8 cellular contexts compared by ENCODE assay signal in the genomic region with DNA sequence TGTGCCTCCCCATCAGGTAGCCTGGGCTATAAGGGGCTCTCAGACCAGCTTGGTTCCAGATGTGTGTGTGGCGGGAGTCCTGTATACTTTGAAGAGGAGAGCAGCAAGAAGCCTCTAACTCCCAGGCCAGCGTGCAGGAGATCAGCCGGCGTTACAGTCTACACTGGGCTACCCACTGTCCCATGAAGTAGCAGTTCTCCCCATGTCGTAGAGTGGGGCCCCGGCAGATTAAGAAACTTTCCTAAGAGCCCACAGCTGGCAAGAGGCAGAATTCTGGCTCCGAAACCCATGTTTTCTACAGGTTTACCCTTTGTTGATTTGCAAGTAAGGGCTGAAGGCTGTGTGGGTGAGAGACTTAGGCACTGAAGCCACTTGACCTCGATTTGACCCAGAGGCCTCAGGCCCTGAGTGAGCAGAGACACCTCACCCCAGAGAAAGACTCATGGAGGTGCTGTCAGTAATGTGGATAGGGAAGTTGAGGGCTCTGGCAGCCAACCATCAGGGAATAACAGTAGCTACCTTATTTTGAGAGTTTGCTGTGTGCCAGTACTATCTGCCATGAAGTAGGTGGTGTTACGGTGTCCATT. TPM values are rescaled to one million over a fixed set of nuclear protein-coding genes. Genes with fewer than 3 reads are reported as not detected.
DNase-seq lines count a peak whose midpoint lies in the region; TF ChIP-seq lines count a peak whose summit lies in the region.

No MANE protein-coding gene starts in this region.

- peak overlapping the region; percentile 87 for H3K4me2 ChIP-seq in neural progenitor cell

- H3K9me3 Mint-ChIP-seq in activated CD4-positive, alpha-beta T cell treated with anti-CD3 and anti-CD28 coated beads, Interleukin-2, amount 10 ng/mL, durations not matched to agents 7 days and 5 days = no peaks in the 10 kb centered on the region
- no peaks in the 10 kb centered on the region for H3K9me3 Mint-ChIP-seq in neural progenitor cell

- peak overlapping the region in 57 of 59 donors; percentile 1 to 94 (median 79) for H3K27ac ChIP-seq in dorsolateral prefrontal cortex
- no peak overlapping the region for H3K27ac ChIP-seq in neural progenitor cell

- H3K9me3 ChIP-seq in neural progenitor cell (ENCODE audit: low read depth) = no peaks in the 10 kb centered on the region

- H3K4me3 Mint-ChIP-seq in activated CD4-positive, alpha-beta T cell treated with anti-CD3 and anti-CD28 coated beads, Interleukin-2, amount 10 ng/mL, durations not matched to agents 7 days and 5 days = peak overlapping the region; percentile 90
- H3K4me3 Mint-ChIP-seq in neural progenitor cell = peak overlapping the region; percentile 87

- no peak overlapping the region for H3K9ac ChIP-seq in neural progenitor cell

- H3K36me3 ChIP-seq in neural progenitor cell = no peaks in the 10 kb centered on the region

- peaks cover 14% of the 10 kb centered on the region for H3F3A ChIP-seq in neural progenitor cell (ENCODE audit: low read depth)

- H3K4me3 ChIP-seq in dorsolateral prefrontal cortex (peak overlapping the region; percentile 57 to 92 (median 82)), neural progenitor cell (peak overlapping the region; percentile 75)

- H3K27ac Mint-ChIP-seq in activated CD4-positive, alpha-beta T cell treated with anti-CD3 and anti-CD28 coated beads, Interleukin-2, amount 10 ng/mL, durations not matched to agents 7 days and 5 days = peak overlapping the region; percentile 99
- H3K27ac Mint-ChIP-seq in neural progenitor cell = no peak overlapping the region

- peaks cover 7% of the 10 kb centered on the region for H4K20me1 ChIP-seq in neural progenitor cell (ENCODE audit: low read depth)

- peaks cover 7% of the 10 kb centered on the region for H3K79me2 ChIP-seq in neural progenitor cell (ENCODE audit: low read depth)

- intact Hi-C loops in dorsolateral prefrontal cortex (cut with DNase I) (loop anchor here (2.0 to 5.0 kb wide), 4 partner anchors 35 to 94 kb away; partner anchors contain the start of genes BAG1 (in 1 of the 2) and SMU1 (in 1 of the 2)), head of caudate nucleus (cut with DNase I) (loop anchor here (5.0 kb wide), 1 partner anchor 91 kb away; the partner anchor contains the start of gene SMU1)

- peaks cover 9% of the 10 kb centered on the region for H3K4me1 ChIP-seq in neural progenitor cell

- DNase-seq in activated CD4-positive, alpha-beta T cell treated with anti-CD3 and anti-CD28 coated beads, Interleukin-2, amount 10 ng/mL, durations not matched to agents 7 days and 5 days = peak; percentile 26
- DNase-seq in activated CD4-positive, alpha-beta T cell treated with anti-CD3 and anti-CD28 coated beads for 48 hours = no peak
- DNase-seq in OCI-M1 (lab: John Stamatoyannopoulos, UW) (peak; percentile 69), dorsolateral prefrontal cortex (no peak), neural progenitor cell (ENCODE audit: low spot score) (no peak), activated gamma-delta T cell treated with Interleukin-2 at 50 U/mL for 16 hours (no peak), head of caudate nucleus (no peak), nucleus accumbens (lab: John Stamatoyannopoulos, UW) (no peak)

- no peaks in the 10 kb centered on the region for H3K27me3 Mint-ChIP-seq in activated CD4-positive, alpha-beta T cell treated with anti-CD3 and anti-CD28 coated beads, Interleukin-2, amount 10 ng/mL, durations not matched to agents 7 days and 5 days
- peaks cover 13% of the 10 kb centered on the region for H3K27me3 Mint-ChIP-seq in neural progenitor cell (ENCODE audit: insufficient read depth, low read depth)

- H2AFZ ChIP-seq in neural progenitor cell (replicated peaks) = peak overlapping the region; percentile 99

- H3K27me3 ChIP-seq in dorsolateral prefrontal cortex (no peaks in the 10 kb centered on the region), neural progenitor cell (peaks cover 45% of the 10 kb centered on the region)

- peaks cover 15% of the 10 kb centered on the region for H3K36me3 Mint-ChIP-seq in activated CD4-positive, alpha-beta T cell treated with anti-CD3 and anti-CD28 coated beads, Interleukin-2, amount 10 ng/mL, durations not matched to agents 7 days and 5 days (ENCODE audit: low read depth)
- H3K36me3 Mint-ChIP-seq in neural progenitor cell = no peaks in the 10 kb centered on the region

- CTCF ChIA-PET in activated CD4-positive, alpha-beta T cell treated with anti-CD3 and anti-CD28 coated beads, Interleukin-2, amount 10 ng/mL, durations not matched to agents 7 days and 5 days (lab: Charles Lee) = interaction anchor here (0.9 to 1.5 kb wide), 7 partner anchors 9 to 92 kb away, joined by 3 to 4 read pairs (median 3); partner anchors contain the start of gene SMU1

- POLR2A ChIA-PET in activated CD4-positive, alpha-beta T cell treated with anti-CD3 and anti-CD28 coated beads, Interleukin-2, amount 10 ng/mL, durations not matched to agents 7 days and 5 days (lab: Charles Lee) = no interaction called here

- peaks cover 50% of the 10 kb centered on the region for H3K4me1 Mint-ChIP-seq in activated CD4-positive, alpha-beta T cell treated with anti-CD3 and anti-CD28 coated beads, Interleukin-2, amount 10 ng/mL, durations not matched to agents 7 days and 5 days
- H3K4me1 Mint-ChIP-seq in neural progenitor cell = peaks cover 33% of the 10 kb centered on the region

- TF ChIP-seq CTCF in dorsolateral prefrontal cortex (IDR thresholded peaks at IDR 0.05 in 54 of 56, conservative IDR thresholded peaks at IDR 0.05 in 2 of 56; ENCODE audit: low read depth in 1 of 56, partially characterized antibody in 56 of 56) = no peak
- TF ChIP-seq CTCF in neural progenitor cell (IDR thresholded peaks at IDR 0.05) = no peak

RNA-seq across cellular contexts. Expression of gene B4GALT1, which starts 0.9 kb away (rescaled TPM):
- 10 to 100 TPM; 38.8 to 42.4 TPM for total RNA-seq in activated CD4-positive, alpha-beta T cell treated with anti-CD3 and anti-CD28 coated beads, Interleukin-2, amount 10 ng/mL, durations not matched to agents 7 days and 5 days
- total RNA-seq in dorsolateral prefrontal cortex (10 to 100 TPM in 8 of 120 experiments, 1 to 10 TPM in 112; 2.8 to 13.3 (median 6.0) TPM), neural progenitor cell (ENCODE audit: low replicate concordance) (7.3 and 7.5 TPM in 2 replicates)

Comparison
In these comparisons a context has a peak if more than half of its experiments do, and no peak if none do; other contexts are left out.
1. DNase-seq: peak in activated CD4-positive, alpha-beta T cell treated with anti-CD3 and anti-CD28 coated beads, Interleukin-2, amount 10 ng/mL, durations not matched to agents 7 days and 5 days (single experiment) and OCI-M1 (single experiment); none in activated CD4-positive, alpha-beta T cell treated with anti-CD3 and anti-CD28 coated beads for 48 hours (single experiment), dorsolateral prefrontal cortex (0 of 10), neural progenitor cell (single experiment), activated gamma-delta T cell treated with Interleukin-2 at 50 U/mL for 16 hours (single experiment), head of caudate nucleus (0 of 42) and nucleus accumbens (0 of 56).